8 cellular contexts compared by ENCODE assay signal in genomic region chr3:15064299-15064834, GRCh38. TPM values are rescaled to one million over a fixed set of nuclear protein-coding genes. Genes with fewer than 3 reads are reported as not detected.
A peak's percentile ranks its signal among the peaks of the same experiment; 100 is the strongest.
DNase-seq lines count a peak whose midpoint lies in the region; ATAC-seq and TF ChIP-seq lines count a peak whose summit lies in the region.

No MANE protein-coding gene starts in this region.

- ATAC-seq in HG02763 (IDR thresholded peaks at IDR 0.05; ENCODE audit: unreplicated experiment): peak; percentile 8
- peak; percentile 16 for ATAC-seq in stimulated activated effector memory CD8-positive, alpha-beta T cell treated with anti-CD3 and anti-CD28 coated beads, Interleukin-12 subunit alpha, Interleukin-12 subunit beta, amount 100 ng/mL, for 72 hours
- no peak for ATAC-seq in HG02970 (IDR thresholded peaks at IDR 0.05; ENCODE audit: low FRiP score, unreplicated experiment)

- H3K4me3 Mint-ChIP-seq in stimulated activated effector memory CD8-positive, alpha-beta T cell treated with anti-CD3 and anti-CD28 coated beads, Interleukin-12 subunit alpha, Interleukin-12 subunit beta, amount 100 ng/mL, for 72 hours: peak overlapping the region; percentile 90

- DNase-seq in activated naive CD4-positive, alpha-beta T cell treated with Interleukin-2 at 50 U/mL for 16 hours: peak; percentile 30
- DNase-seq in activated naive CD4-positive, alpha-beta T cell (lab: John Stamatoyannopoulos, UW): no peak
- DNase-seq in Peyer's patch (peak in 2 of 3 donors; percentile 56 to 61), kidney tubule cell (ENCODE audit: low spot score) (peak; percentile 56)
- DNase-seq in central memory CD4-positive, alpha-beta T cell: peak; percentile 8
- DNase-seq in stimulated activated effector memory CD8-positive, alpha-beta T cell treated with anti-CD3 and anti-CD28 coated beads, Interleukin-12 subunit alpha, Interleukin-12 subunit beta, amount 100 ng/mL, for 72 hours (ENCODE audit: low spot score in 2 of 2): peak in 1 of 2 donors; percentile 56

- H3K36me3 ChIP-seq in Peyer's patch: peaks cover 0 to 2% (median 0%) of the 10 kb centered on the region in 3 donors

- no peak for TF ChIP-seq CTCF in Peyer's patch (IDR thresholded peaks at IDR 0.05)

- TF ChIP-seq POLR2A in Peyer's patch (IDR thresholded peaks at IDR 0.05): no peak

- peak overlapping the region; percentile 73 to 93 (median 82) for H3K4me3 ChIP-seq in Peyer's patch

- no peaks in the 10 kb centered on the region for H3K9me3 ChIP-seq in Peyer's patch

- H3K27ac Mint-ChIP-seq in stimulated activated effector memory CD8-positive, alpha-beta T cell treated with anti-CD3 and anti-CD28 coated beads, Interleukin-12 subunit alpha, Interleukin-12 subunit beta, amount 100 ng/mL, for 72 hours: peak overlapping the region; percentile 95

- H3K36me3 Mint-ChIP-seq in stimulated activated effector memory CD8-positive, alpha-beta T cell treated with anti-CD3 and anti-CD28 coated beads, Interleukin-12 subunit alpha, Interleukin-12 subunit beta, amount 100 ng/mL, for 72 hours: peaks cover 30% of the 10 kb centered on the region

- H3K9me3 Mint-ChIP-seq in stimulated activated effector memory CD8-positive, alpha-beta T cell treated with anti-CD3 and anti-CD28 coated beads, Interleukin-12 subunit alpha, Interleukin-12 subunit beta, amount 100 ng/mL, for 72 hours: no peaks in the 10 kb centered on the region

- H3K4me1 ChIP-seq in Peyer's patch: peaks cover 0 to 14% (median 6%) of the 10 kb centered on the region in 4 donors

- H3K27ac ChIP-seq in Peyer's patch: peak overlapping the region; percentile 81 to 91 (median 86)

- H3K4me1 Mint-ChIP-seq in stimulated activated effector memory CD8-positive, alpha-beta T cell treated with anti-CD3 and anti-CD28 coated beads, Interleukin-12 subunit alpha, Interleukin-12 subunit beta, amount 100 ng/mL, for 72 hours: peaks cover 32% of the 10 kb centered on the region

- H3K27me3 ChIP-seq in Peyer's patch: no peaks in the 10 kb centered on the region

RNA-seq across cellular contexts. Expression of gene MRPS25, which starts 0.7 kb away (rescaled TPM):
- total RNA-seq in Peyer's patch: 100 to 1,000 TPM in 1 of 4 donors, 10 to 100 TPM in 3; 49.6 to 120 (median 94.2) TPM

RNA-seq across cellular contexts. Expression of gene RBSN, which starts 34.6 kb away (rescaled TPM):
- 10 to 100 TPM; 17.2 to 94.9 (median 32.1) TPM for total RNA-seq in Peyer's patch

Comparison
In these comparisons a context has a peak if more than half of its experiments do, and no peak if none do; other contexts are left out.
1. DNase-seq: peak in activated naive CD4-positive, alpha-beta T cell treated with Interleukin-2 at 50 U/mL for 16 hours (single experiment), Peyer's patch (2 of 3), central memory CD4-positive, alpha-beta T cell (single experiment) and kidney tubule cell (single experiment); none in activated naive CD4-positive, alpha-beta T cell (0 of 4).